8 cellular contexts compared by ENCODE assay signal in the genomic region with DNA sequence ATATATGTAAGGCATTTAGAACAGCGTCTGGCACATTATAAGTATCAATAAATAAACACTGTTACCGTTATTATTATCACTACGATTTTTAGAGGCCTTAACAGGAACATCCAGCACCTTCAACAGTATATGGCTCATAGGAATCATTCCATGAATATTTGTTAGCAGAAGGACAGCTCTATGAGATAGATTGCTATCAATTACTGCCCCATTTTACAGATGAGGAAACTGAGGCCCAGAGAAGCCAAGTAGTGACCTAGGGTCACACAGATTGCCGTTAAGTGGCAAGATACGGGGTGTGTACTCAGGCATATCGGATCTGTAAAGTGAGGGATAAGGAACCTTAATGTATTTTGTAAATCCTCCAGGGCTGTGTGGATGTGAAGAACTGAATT. TPM values are rescaled to one million over a fixed set of nuclear protein-coding genes. Genes with fewer than 3 reads are reported as not detected.
DNase-seq lines count a peak whose midpoint lies in the region; TF ChIP-seq lines count a peak whose summit lies in the region.

No MANE protein-coding gene starts in this region.

- H3K36me3 ChIP-seq in BLaER1 (peaks cover 26% of the 10 kb centered on the region), ectodermal cell (ENCODE audit: control insufficient read depth, insufficient read depth, low read length) (no peaks in the 10 kb centered on the region), neural cell (ENCODE audit: insufficient read depth, low read length) (no peaks in the 10 kb centered on the region)

- no peaks in the 10 kb centered on the region for H3K9me3 ChIP-seq in BLaER1
- H3K9me3 ChIP-seq in ectodermal cell (ENCODE audit: control insufficient read depth, low read length): no peaks in the 10 kb centered on the region
- no peaks in the 10 kb centered on the region for H3K9me3 ChIP-seq in neural cell (ENCODE audit: low read length)

- no peak for TF ChIP-seq EP300 in neural cell (conservative IDR thresholded peaks at IDR 0.05; ENCODE audit: poor library complexity, severe bottlenecking)

- H3K4me2 ChIP-seq in BLaER1: peak overlapping the region; percentile 95
- H3K4me2 ChIP-seq in neural cell (ENCODE audit: low read length): peak overlapping the region; percentile 24

- no peaks in the 10 kb centered on the region for H3K9me2 ChIP-seq in neural cell (ENCODE audit: insufficient read depth, low read length)

- peak overlapping the region; percentile 89 for H3K27ac ChIP-seq in BLaER1
- H3K27ac ChIP-seq in ectodermal cell (ENCODE audit: insufficient read depth, low read depth, low read length, poor library complexity, severe bottlenecking): no peak overlapping the region
- peak overlapping the region; percentile 81 for H3K27ac ChIP-seq in neural cell (ENCODE audit: low read length)

- H3K4me1 ChIP-seq in BLaER1 (peaks cover 26% of the 10 kb centered on the region), ectodermal cell (ENCODE audit: control insufficient read depth, insufficient read depth, low read length) (no peaks in the 10 kb centered on the region)

- TF ChIP-seq POLR2A in NB4 (IDR thresholded peaks at IDR 0.05; ENCODE audit: extremely low read depth, insufficient read length): no peak

- no peak for TF ChIP-seq CTCF in NB4 (IDR thresholded peaks at IDR 0.05; ENCODE audit: low read depth, low read length)
- no peak for TF ChIP-seq CTCF in neural cell (IDR thresholded peaks at IDR 0.05; ENCODE audit: poor library complexity, severe bottlenecking)

- H2AFZ ChIP-seq in neural cell (ENCODE audit: low read depth, low read length): peak overlapping the region; percentile 67

- H4K20me1 ChIP-seq in BLaER1 (peaks cover 14% of the 10 kb centered on the region), neural cell (ENCODE audit: insufficient read depth) (no peaks in the 10 kb centered on the region)

- DNase-seq in NB4 (ENCODE audit: low read depth) (no peak), GDM1 (lab: John Stamatoyannopoulos, UW) (no peak), posterior cingulate gyrus (no peak), NCI-H146 (lab: John Stamatoyannopoulos, UW) (no peak)
- DNase-seq in activated effector memory CD4-positive, alpha-beta T cell treated with Interleukin-2 at 50 U/mL for 16 hours: no peak

- H3K9ac ChIP-seq in BLaER1 (no peak overlapping the region), neural cell (ENCODE audit: low read length) (peak overlapping the region; percentile 81)

- H3K4me3 ChIP-seq in BLaER1 (peak overlapping the region; percentile 73), NB4 (ENCODE audit: low read depth, low read length) (peak overlapping the region; percentile 92), ectodermal cell (ENCODE audit: insufficient read depth, low read depth, low read length) (peak overlapping the region; percentile 94), neural cell (ENCODE audit: low read length) (peak overlapping the region; percentile 91)

- 75 to 84% methylated on average over 6 of the region's 6 CpGs for WGBS in ectodermal cell, 2 experiments

- intact Hi-C loops in posterior cingulate gyrus (cut with DNase I): loop anchor here (2.0 to 5.0 kb wide), 2 partner anchors 93 to 191 kb away; no protein-coding TSS in a partner anchor

- H3K27me3 ChIP-seq in BLaER1 (no peaks in the 10 kb centered on the region), ectodermal cell (ENCODE audit: control insufficient read depth, insufficient read depth, low read length, poor library complexity, severe bottlenecking) (no peaks in the 10 kb centered on the region), neural cell (ENCODE audit: insufficient read depth, low read depth, low read length) (no peaks in the 10 kb centered on the region)

- no peaks in the 10 kb centered on the region for H3F3A ChIP-seq in neural cell (ENCODE audit: insufficient read depth, low read length, poor library complexity, severe bottlenecking)

- no peak for TF ChIP-seq RAD21 in neural cell (conservative IDR thresholded peaks at IDR 0.05)

- peaks cover 10% of the 10 kb centered on the region for H3K79me2 ChIP-seq in neural cell (replicated peaks; ENCODE audit: insufficient read depth, low read length)

TF ChIP-seq in neural cell, 6 proteins besides CTCF, POLR2A, EP300 and RAD21:
- TF ChIP-seq, protein P1, sequence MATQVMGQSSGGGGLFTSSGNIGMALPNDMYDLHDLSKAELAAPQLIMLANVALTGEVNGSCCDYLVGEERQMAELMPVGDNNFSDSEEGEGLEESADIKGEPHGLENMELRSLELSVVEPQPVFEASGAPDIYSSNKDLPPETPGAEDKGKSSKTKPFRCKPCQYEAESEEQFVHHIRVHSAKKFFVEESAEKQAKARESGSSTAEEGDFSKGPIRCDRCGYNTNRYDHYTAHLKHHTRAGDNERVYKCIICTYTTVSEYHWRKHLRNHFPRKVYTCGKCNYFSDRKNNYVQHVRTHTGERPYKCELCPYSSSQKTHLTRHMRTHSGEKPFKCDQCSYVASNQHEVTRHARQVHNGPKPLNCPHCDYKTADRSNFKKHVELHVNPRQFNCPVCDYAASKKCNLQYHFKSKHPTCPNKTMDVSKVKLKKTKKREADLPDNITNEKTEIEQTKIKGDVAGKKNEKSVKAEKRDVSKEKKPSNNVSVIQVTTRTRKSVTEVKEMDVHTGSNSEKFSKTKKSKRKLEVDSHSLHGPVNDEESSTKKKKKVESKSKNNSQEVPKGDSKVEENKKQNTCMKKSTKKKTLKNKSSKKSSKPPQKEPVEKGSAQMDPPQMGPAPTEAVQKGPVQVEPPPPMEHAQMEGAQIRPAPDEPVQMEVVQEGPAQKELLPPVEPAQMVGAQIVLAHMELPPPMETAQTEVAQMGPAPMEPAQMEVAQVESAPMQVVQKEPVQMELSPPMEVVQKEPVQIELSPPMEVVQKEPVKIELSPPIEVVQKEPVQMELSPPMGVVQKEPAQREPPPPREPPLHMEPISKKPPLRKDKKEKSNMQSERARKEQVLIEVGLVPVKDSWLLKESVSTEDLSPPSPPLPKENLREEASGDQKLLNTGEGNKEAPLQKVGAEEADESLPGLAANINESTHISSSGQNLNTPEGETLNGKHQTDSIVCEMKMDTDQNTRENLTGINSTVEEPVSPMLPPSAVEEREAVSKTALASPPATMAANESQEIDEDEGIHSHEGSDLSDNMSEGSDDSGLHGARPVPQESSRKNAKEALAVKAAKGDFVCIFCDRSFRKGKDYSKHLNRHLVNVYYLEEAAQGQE (IDR thresholded peaks at IDR 0.05; ENCODE audit: borderline replicate concordance): no peak
- no peak for TF ChIP-seq TAF1 (IDR thresholded peaks at IDR 0.05; ENCODE audit: low read depth)
- TF ChIP-seq EZH2 (IDR thresholded peaks at IDR 0.05; ENCODE audit: borderline replicate concordance, insufficient read depth, low read length, poor library complexity, severe bottlenecking): no peak
- TF ChIP-seq POLR2AphosphoS5 (IDR thresholded peaks at IDR 0.05): no peak
- no peak for TF ChIP-seq SMC3 (conservative IDR thresholded peaks at IDR 0.05; ENCODE audit: poor library complexity)
- no peak for TF ChIP-seq MXI1 (conservative IDR thresholded peaks at IDR 0.05; ENCODE audit: poor library complexity, severe bottlenecking)
TF ChIP-seq in neural cell: peak in this region for 0.

RNA-seq across cellular contexts. Expression of a gene that starts 0.5 kb away (rescaled TPM):
- polyA plus RNA-seq in ectodermal cell (2013, experiment 1 of 4): 57.3 TPM
- 63.8 TPM for polyA plus RNA-seq in ectodermal cell (2013, experiment 2 of 4)
- 59.8 TPM for polyA plus RNA-seq in ectodermal cell (2013, experiment 3 of 4)
- 65.5 TPM for polyA plus RNA-seq in ectodermal cell (2013, experiment 4 of 4)
- 74.9 and 79.3 TPM in 2 replicates for polyA plus RNA-seq in neural cell
- 20.2 and 31.8 TPM in 2 replicates for polyA minus RNA-seq in neural cell

RNA-seq across cellular contexts. Expression of a gene that starts 29.4 kb away (rescaled TPM):
- polyA plus RNA-seq in ectodermal cell (2013, experiment 1 of 4): not detected
- polyA plus RNA-seq in ectodermal cell (2013, experiment 2 of 4): not detected
- 0.32 TPM for polyA plus RNA-seq in ectodermal cell (2013, experiment 3 of 4)
- not detected for polyA plus RNA-seq in ectodermal cell (2013, experiment 4 of 4)
- not detected in 2 replicates for polyA plus RNA-seq in neural cell
- not detected in 2 replicates for polyA minus RNA-seq in neural cell

RNA-seq across cellular contexts. Expression of a gene that starts 30.3 kb away (rescaled TPM):
- 5.2 TPM for polyA plus RNA-seq in ectodermal cell (2013, experiment 1 of 4)
- 5.3 TPM for polyA plus RNA-seq in ectodermal cell (2013, experiment 2 of 4)
- 3.3 TPM for polyA plus RNA-seq in ectodermal cell (2013, experiment 3 of 4)
- 2.6 TPM for polyA plus RNA-seq in ectodermal cell (2013, experiment 4 of 4)
- polyA plus RNA-seq in neural cell: 1.6 and 4.0 TPM in 2 replicates
- 7.3 TPM in 2 replicates for polyA minus RNA-seq in neural cell
